Comparison of ENCODE assay signal across 15 cellular contexts in genomic region chr2:27704342-27704876, GRCh38. TPM values are rescaled to one million over a fixed set of nuclear protein-coding genes. Genes with fewer than 3 reads are reported as not detected.
DNase-seq lines count a peak whose midpoint lies in the region; ATAC-seq and TF ChIP-seq lines count a peak whose summit lies in the region.
"Had no signal": no experiment of that assay in that cellular context is flagged by ENCODE, and none has a peak within 500 bp of the region (broad histone marks: within the 10 kb centered on the region; RNA-seq: fewer than 3 reads in every experiment).

No MANE protein-coding gene starts in this region.

- no peak overlapping the region for H3K4me2 ChIP-seq in mammary epithelial cell (ENCODE audit: insufficient read depth, low read depth, low read length)
- H3K4me2 ChIP-seq: GM23338, neural progenitor cell had no signal

- H3K9me3 Mint-ChIP-seq in activated CD4-positive, alpha-beta T cell treated with anti-CD3 and anti-CD28 coated beads for 36 hours (ENCODE audit: low read depth) = no peaks in the 10 kb centered on the region
- H3K9me3 Mint-ChIP-seq in mesothelial cell of epicardium = no peaks in the 10 kb centered on the region
- H3K9me3 Mint-ChIP-seq: brain, GM23338, neural progenitor cell had no signal

- in situ Hi-C loops in mammary epithelial cell (cut with MboI; ENCODE audit: low sequenced_read_pairs in 2 of 2) = loop anchor here in 1 of 2 donors (10.0 kb wide), 1 partner anchor 700 kb away; no protein-coding TSS in a partner anchor

- no peak overlapping the region for H3K9ac ChIP-seq in mammary epithelial cell (ENCODE audit: insufficient read depth, low read length)
- H3K9ac ChIP-seq: neural progenitor cell had no signal

- H3K9me3 ChIP-seq in mammary epithelial cell (replicated peaks; ENCODE audit: insufficient read depth, low read length) (no peaks in the 10 kb centered on the region), thoracic aorta (no peaks in the 10 kb centered on the region), thyroid gland (no peaks in the 10 kb centered on the region)

- ATAC-seq in activated CD4-positive, alpha-beta T cell treated with anti-CD3 and anti-CD28 coated beads for 36 hours = no peak
- ATAC-seq in thoracic aorta (ENCODE audit: insufficient number of reproducible peaks, low FRiP score, low read depth) = no peak

- CTCF ChIA-PET in activated CD4-positive, alpha-beta T cell treated with anti-CD3 and anti-CD28 coated beads for 36 hours (lab: Charles Lee) = interaction anchor here (0.5 to 3.3 kb wide), 24 partner anchors 8 to 969 kb away, joined by 3 to 23 read pairs (median 4); no protein-coding TSS in a partner anchor
- CTCF ChIA-PET in mammary epithelial cell (lab: Charles Lee; ENCODE audit: low non-redundant PET) = interaction anchor here (0.7 to 1.2 kb wide), 3 partner anchors 19 to 750 kb away, joined by 4 to 9 read pairs (median 9); no protein-coding TSS in a partner anchor

- H3K4me1 Mint-ChIP-seq in activated CD4-positive, alpha-beta T cell treated with anti-CD3 and anti-CD28 coated beads for 36 hours = peaks cover 21% of the 10 kb centered on the region
- H3K4me1 Mint-ChIP-seq in mesothelial cell of epicardium = peaks cover 22% of the 10 kb centered on the region

- no peaks in the 10 kb centered on the region for H3K27me3 ChIP-seq in mammary epithelial cell (ENCODE audit: insufficient read depth, low read length)
- H3K27me3 ChIP-seq in thoracic aorta (replicated peaks; ENCODE audit: insufficient read depth) = no peaks in the 10 kb centered on the region
- H3K27me3 ChIP-seq in thyroid gland = no peaks in the 10 kb centered on the region
- H3K27me3 ChIP-seq: neural progenitor cell had no signal

- no TSS peak for BruUV-seq in mammary epithelial cell (replicated peaks; lab: Mats Ljungman, UMichigan)

- H3K27ac ChIP-seq in mammary epithelial cell (ENCODE audit: insufficient read depth, low read depth, low read length) = peak overlapping the region; percentile 39
- H3K27ac ChIP-seq in thoracic aorta = peak overlapping the region; percentile 99 to 100
- H3K27ac ChIP-seq in thyroid gland = no peak overlapping the region
- H3K27ac ChIP-seq: neural progenitor cell, SK-N-MC had no signal

- H3K27ac Mint-ChIP-seq in activated CD4-positive, alpha-beta T cell treated with anti-CD3 and anti-CD28 coated beads for 36 hours = peak overlapping the region; percentile 13
- peak overlapping the region; percentile 6 for H3K27ac Mint-ChIP-seq in mesothelial cell of epicardium
- H3K27ac Mint-ChIP-seq: activated naive CD8-positive, alpha-beta T cell; GM23338; neural progenitor cell had no signal

- H2AFZ ChIP-seq in mammary epithelial cell (ENCODE audit: low read depth, low read length) = no peak overlapping the region
- H2AFZ ChIP-seq: GM23338 had no signal

- intact Hi-C loops in activated CD4-positive, alpha-beta T cell treated with anti-CD3 and anti-CD28 coated beads for 36 hours (cut with DNase I, micrococcal nuclease) = loop anchor here (5.0 kb wide), 2 partner anchors 258 to 688 kb away; partner anchors contain the start of gene FOSL2 (in 2 of the 2)
- intact Hi-C loops in mammary epithelial cell (cut with micrococcal nuclease) (loop anchor here (1.0 to 10.0 kb wide), 5 partner anchors 94 to 1050 kb away; partner anchors contain the start of genes BABAM2, PPP1CB and RBKS), thyroid gland (cut with DNase I) (loop anchor here (5.0 kb wide), 1 partner anchor 693 kb away; no protein-coding TSS in a partner anchor)

- 90% methylated on average over 5 of the region's 5 CpGs for WGBS in mammary epithelial cell (ENCODE audit: low coverage, missing lambda C conversion rate)
- WGBS in thyroid gland, 2 donors = 69 to 70% methylated on average over 5 of the region's 5 CpGs

- H3K4me3 Mint-ChIP-seq in activated CD4-positive, alpha-beta T cell treated with anti-CD3 and anti-CD28 coated beads for 36 hours = no peak overlapping the region
- H3K4me3 Mint-ChIP-seq in mesothelial cell of epicardium = no peak overlapping the region
- H3K4me3 Mint-ChIP-seq: activated naive CD8-positive, alpha-beta T cell; GM23338; neural progenitor cell had no signal

- TF ChIP-seq CTCF in mammary epithelial cell (conservative IDR thresholded peaks at IDR 0.05 in 1 of 2, IDR thresholded peaks at IDR 0.05 in 1 of 2; ENCODE audit: extremely low read depth in 1 of 2, insufficient read depth in 1 of 2, low read depth in 1 of 2, low read length in 2 of 2) (no peak), mesothelial cell of epicardium (IDR thresholded peaks at IDR 0.05; ENCODE audit: unreplicated experiment) (no peak), thoracic aorta (IDR thresholded peaks at IDR 0.05) (no peak), thyroid gland (IDR thresholded peaks at IDR 0.05) (no peak)

- H3K36me3 ChIP-seq in mammary epithelial cell (ENCODE audit: insufficient read depth, low read length) = no peaks in the 10 kb centered on the region
- H3K36me3 ChIP-seq in thoracic aorta = no peaks in the 10 kb centered on the region
- H3K36me3 ChIP-seq in thyroid gland = no peaks in the 10 kb centered on the region
- H3K36me3 ChIP-seq: neural progenitor cell had no signal

- no peak overlapping the region for H3K4me3 ChIP-seq in mammary epithelial cell (replicated peaks in 1 of 3; ENCODE audit: insufficient read depth in 1 of 3, low read depth in 2 of 3, low read length in 3 of 3)
- no peak overlapping the region for H3K4me3 ChIP-seq in thoracic aorta
- H3K4me3 ChIP-seq in thyroid gland (replicated peaks in 1 of 3) = no peak overlapping the region
- H3K4me3 ChIP-seq: GM23338, neural progenitor cell, SK-N-MC had no signal

- no peaks in the 10 kb centered on the region for H3K36me3 Mint-ChIP-seq in activated CD4-positive, alpha-beta T cell treated with anti-CD3 and anti-CD28 coated beads for 36 hours (ENCODE audit: low read depth)
- H3K36me3 Mint-ChIP-seq in mesothelial cell of epicardium = no peaks in the 10 kb centered on the region
- H3K36me3 Mint-ChIP-seq: activated naive CD8-positive, alpha-beta T cell; brain; neural progenitor cell had no signal

- H4K20me1 ChIP-seq in mammary epithelial cell (ENCODE audit: insufficient read depth, low read length) = no peaks in the 10 kb centered on the region

- no peak for DNase-seq in activated CD4-positive, alpha-beta T cell treated with anti-CD3 and anti-CD28 coated beads for 36 hours
- no peak for DNase-seq in activated CD4-positive, alpha-beta T cell treated with anti-CD3 and anti-CD28 coated beads for 4 hours
- DNase-seq in mammary epithelial cell (no peak), mesothelial cell of epicardium (ENCODE audit: low spot score in 2 of 2, unreplicated experiment in 2 of 2) (no peak), thoracic aorta (ENCODE audit: low spot score) (no peak), thyroid gland (no peak), AG08395 (ENCODE audit: low spot score) (no peak)
- no peak for DNase-seq in stimulated activated CD4-positive, alpha-beta T cell treated with anti-CD3 and anti-CD28 coated beads, Interleukin-2, amount 100 ng/mL, for 24 hours
- DNase-seq: cortex of kidney, NCI-H1436 treated with DMSO at 0.1 percent for 48 hours had no signal

- peaks cover 40% of the 10 kb centered on the region for H3K4me1 ChIP-seq in mammary epithelial cell (ENCODE audit: insufficient read depth, low read length)
- H3K4me1 ChIP-seq in thoracic aorta (ENCODE audit: control insufficient read depth in 1 of 2, low read depth in 2 of 2) = peaks cover 36 to 59% of the 10 kb centered on the region in 2 donors
- peaks cover 0 to 24% of the 10 kb centered on the region in 2 donors for H3K4me1 ChIP-seq in thyroid gland

- TF ChIP-seq POLR2A in thyroid gland (IDR thresholded peaks at IDR 0.05) = no peak

- POLR2A ChIA-PET in activated CD4-positive, alpha-beta T cell treated with anti-CD3 and anti-CD28 coated beads for 36 hours (lab: Charles Lee) = no interaction called here

- dilution Hi-C loops in mammary epithelial cell (cut with HindIII; ENCODE audit: low sequenced_read_pairs) = loop anchor here (25.0 kb wide), 1 partner anchor 708 kb away; no protein-coding TSS in a partner anchor

- no peaks in the 10 kb centered on the region for H3K27me3 Mint-ChIP-seq in activated CD4-positive, alpha-beta T cell treated with anti-CD3 and anti-CD28 coated beads for 36 hours
- H3K27me3 Mint-ChIP-seq in mesothelial cell of epicardium (ENCODE audit: low read depth) = no peaks in the 10 kb centered on the region
- H3K27me3 Mint-ChIP-seq: activated naive CD8-positive, alpha-beta T cell had no signal

- no peaks in the 10 kb centered on the region for H3K79me2 ChIP-seq in mammary epithelial cell (ENCODE audit: insufficient read depth, low read length)

RNA-seq across cellular contexts. Expression of gene SLC4A1AP, which starts 40.7 kb away (rescaled TPM):
- total RNA-seq in activated CD4-positive, alpha-beta T cell treated with anti-CD3 and anti-CD28 coated beads for 36 hours = 10 to 100 TPM; 23.8 to 25.3 TPM
- total RNA-seq in mammary epithelial cell (10 to 100 TPM; 23.8 to 26.1 TPM), mesothelial cell of epicardium (18.8 to 20.0 TPM (median 19.1 TPM) in 3 replicates), thoracic aorta (10 to 100 TPM; 19.8 to 23.7 TPM), thyroid gland (10 to 100 TPM; 16.5 to 26.6 (median 23.4) TPM)
- 10.9 TPM for polyA plus RNA-seq in mammary epithelial cell
- 5.4 TPM for polyA minus RNA-seq in mammary epithelial cell

RNA-seq across cellular contexts. Expression of gene SUPT7L, which starts 41.0 kb away (rescaled TPM):
- total RNA-seq in activated CD4-positive, alpha-beta T cell treated with anti-CD3 and anti-CD28 coated beads for 36 hours = 10 to 100 TPM; 23.7 to 26.1 TPM
- 10 to 100 TPM; 31.2 to 46.2 TPM for total RNA-seq in mammary epithelial cell
- 28.8 TPM for polyA plus RNA-seq in mammary epithelial cell
- 13.9 TPM for polyA minus RNA-seq in mammary epithelial cell
- 40.6 to 42.6 TPM (median 41.2 TPM) in 3 replicates for total RNA-seq in mesothelial cell of epicardium
- 10 to 100 TPM; 30.3 to 34.4 TPM for total RNA-seq in thoracic aorta
- total RNA-seq in thyroid gland = 10 to 100 TPM; 24.9 to 38.1 (median 29.6) TPM

Comparison
In these comparisons a context has a peak if more than half of its experiments do, and no peak if none do; other contexts are left out.
1. H3K27ac ChIP-seq: peak in mammary epithelial cell (single experiment) and thoracic aorta (2 of 2); none in thyroid gland (0 of 3).